In the genomic region with DNA sequence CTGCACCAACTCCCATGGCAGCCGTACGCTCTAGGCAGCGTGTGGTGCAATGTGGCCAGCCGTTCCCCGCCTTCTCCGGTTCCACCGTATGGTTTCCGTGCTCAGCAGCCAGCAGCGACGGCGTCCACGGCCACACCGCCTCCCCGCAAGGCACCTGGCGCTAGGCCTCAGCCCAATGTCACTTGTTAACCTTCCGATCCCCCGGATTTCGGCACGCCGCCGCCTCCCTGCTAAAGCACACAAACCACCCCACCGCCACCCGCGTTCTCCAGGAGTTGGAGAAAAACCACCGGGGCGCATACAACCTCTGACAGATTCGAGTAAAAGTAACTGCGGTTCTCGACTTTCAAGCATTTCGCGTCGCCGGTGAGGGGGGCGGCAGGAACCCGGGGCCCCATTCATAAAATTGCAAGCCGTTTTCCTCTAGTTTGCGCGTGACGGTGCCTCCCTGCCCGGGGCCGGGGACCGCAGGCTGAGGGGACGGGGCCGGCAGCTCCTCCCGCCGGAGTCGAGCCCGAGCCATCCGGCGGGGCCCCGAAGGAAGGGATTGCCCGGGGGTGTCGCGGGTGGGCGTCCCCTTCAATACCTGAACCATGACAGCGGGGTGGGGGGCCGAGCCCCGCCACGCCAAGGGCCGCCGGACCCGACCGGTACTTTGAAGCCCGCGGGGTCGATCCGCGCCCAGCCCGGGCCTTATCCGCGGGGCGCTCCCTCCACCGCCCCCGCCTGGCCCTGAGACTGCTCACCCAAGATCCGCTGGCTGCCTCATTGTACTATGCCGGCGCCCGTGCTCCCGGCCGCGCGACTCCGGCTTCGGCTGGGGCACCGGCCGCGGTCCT, we compare ENCODE assay signal across 1 cellular context.
TF ChIP-seq lines count a peak whose summit lies in the region.

A gene with protein sequence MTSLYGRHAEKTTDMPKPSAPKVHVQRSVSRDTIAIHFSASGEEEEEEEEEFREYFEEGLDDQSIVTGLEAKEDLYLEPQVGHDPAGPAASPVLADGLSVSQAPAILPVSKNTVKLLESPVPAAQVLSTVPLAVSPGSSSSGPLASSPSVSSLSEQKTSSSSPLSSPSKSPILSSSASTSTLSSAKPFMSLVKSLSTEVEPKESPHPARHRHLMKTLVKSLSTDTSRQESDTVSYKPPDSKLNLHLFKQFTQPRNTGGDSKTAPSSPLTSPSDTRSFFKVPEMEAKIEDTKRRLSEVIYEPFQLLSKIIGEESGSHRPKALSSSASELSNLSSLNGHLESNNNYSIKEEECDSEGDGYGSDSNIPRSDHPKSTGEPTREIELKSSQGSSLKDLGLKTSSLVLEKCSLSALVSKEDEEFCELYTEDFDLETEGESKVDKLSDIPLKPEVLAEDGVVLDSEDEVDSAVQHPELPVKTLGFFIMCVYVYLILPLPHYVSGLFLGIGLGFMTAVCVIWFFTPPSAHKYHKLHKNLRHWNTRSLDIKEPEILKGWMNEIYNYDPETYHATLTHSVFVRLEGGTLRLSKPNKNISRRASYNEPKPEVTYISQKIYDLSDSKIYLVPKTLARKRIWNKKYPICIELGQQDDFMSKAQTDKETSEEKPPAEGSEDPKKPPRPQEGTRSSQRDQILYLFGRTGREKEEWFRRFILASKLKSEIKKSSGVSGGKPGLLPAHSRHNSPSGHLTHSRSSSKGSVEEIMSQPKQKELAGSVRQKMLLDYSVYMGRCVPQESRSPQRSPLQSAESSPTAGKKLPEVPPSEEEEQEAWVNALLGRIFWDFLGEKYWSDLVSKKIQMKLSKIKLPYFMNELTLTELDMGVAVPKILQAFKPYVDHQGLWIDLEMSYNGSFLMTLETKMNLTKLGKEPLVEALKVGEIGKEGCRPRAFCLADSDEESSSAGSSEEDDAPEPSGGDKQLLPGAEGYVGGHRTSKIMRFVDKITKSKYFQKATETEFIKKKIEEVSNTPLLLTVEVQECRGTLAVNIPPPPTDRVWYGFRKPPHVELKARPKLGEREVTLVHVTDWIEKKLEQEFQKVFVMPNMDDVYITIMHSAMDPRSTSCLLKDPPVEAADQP (minus strand): TSS at position 839 of the 839 bp plus-strand sequence. CDS start 49,043 bp downstream, outside the sequence.

TF ChIP-seq in HepG2, 621 proteins besides CTCF, POLR2A, EP300 and RAD21 (continued from another document and continues in another):
- TF ChIP-seq, protein P1, sequence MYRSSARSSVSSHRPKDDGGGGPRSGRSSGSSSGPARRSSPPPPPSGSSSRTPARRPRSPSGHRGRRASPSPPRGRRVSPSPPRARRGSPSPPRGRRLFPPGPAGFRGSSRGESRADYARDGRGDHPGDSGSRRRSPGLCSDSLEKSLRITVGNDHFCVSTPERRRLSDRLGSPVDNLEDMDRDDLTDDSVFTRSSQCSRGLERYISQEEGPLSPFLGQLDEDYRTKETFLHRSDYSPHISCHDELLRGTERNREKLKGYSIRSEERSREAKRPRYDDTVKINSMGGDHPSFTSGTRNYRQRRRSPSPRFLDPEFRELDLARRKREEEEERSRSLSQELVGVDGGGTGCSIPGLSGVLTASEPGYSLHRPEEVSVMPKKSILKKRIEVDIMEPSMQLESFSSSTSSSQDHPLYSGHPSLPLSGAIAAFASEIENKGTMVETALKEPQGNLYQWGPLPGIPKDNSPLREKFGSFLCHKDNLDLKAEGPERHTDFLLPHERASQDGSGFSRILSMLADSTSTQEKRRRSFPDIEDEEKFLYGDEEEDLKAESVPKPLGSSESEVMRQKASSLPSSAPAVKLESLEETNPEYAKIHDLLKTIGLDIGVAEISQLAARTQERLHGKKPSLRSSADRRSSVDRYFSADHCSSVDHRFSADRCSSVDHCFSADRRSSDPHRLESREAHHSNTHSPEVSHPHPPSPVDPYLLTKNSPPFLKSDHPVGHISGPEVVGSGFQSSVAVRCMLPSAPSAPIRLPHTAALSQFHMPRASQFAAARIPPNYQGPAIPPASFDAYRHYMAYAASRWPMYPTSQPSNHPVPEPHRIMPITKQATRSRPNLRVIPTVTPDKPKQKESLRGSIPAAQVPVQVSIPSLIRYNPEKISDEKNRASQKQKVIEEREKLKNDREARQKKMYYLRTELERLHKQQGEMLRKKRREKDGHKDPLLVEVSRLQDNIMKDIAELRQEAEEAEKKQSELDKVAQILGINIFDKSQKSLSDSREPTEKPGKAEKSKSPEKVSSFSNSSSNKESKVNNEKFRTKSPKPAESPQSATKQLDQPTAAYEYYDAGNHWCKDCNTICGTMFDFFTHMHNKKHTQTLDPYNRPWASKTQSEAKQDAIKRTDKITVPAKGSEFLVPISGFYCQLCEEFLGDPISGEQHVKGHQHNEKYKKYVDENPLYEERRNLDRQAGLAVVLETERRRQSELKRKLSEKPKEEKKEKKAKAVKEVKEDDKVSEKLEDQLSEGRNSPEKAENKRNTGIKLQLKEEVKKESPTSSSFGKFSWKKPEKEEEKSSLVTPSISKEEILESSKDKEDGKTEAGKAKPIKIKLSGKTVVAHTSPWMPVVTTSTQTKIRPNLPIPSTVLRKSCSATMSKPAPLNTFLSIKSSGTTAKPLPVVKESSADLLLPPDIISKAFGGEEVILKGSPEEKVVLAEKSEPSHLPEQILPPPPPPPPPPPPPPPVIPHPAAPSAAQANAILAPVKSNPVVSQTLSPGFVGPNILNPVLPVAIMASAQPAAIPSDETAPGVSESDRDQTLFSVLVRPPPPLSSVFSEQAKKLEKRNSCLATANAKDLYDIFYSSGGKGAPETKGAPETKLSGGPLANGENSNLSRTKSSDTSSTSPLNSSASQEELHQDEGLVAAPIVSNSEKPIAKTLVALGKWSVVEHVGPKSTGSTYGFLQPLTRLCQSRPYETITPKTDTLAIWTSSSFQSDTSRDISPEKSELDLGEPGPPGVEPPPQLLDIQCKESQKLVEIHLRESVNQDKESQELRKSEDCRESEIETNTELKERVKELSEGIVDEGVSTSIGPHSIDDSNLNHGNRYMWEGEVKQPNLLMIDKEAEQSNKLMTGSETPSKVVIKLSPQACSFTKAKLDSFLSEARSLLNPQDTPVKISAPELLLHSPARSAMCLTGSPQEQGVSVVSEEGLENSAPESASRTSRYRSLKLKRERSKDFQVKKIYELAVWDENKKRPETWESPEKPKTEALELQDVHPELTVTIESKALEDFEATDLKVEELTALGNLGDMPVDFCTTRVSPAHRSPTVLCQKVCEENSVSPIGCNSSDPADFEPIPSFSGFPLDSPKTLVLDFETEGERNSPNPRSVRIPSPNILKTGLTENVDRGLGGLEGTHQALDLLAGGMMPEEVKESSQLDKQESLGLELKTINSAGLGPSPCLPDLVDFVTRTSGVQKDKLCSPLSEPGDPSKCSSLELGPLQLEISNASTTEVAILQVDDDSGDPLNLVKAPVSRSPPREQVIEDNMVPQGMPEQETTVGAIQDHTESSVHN (CRISPR knock-in tag; IDR thresholded peaks at IDR 0.05): no peak
- TF ChIP-seq, protein P2, sequence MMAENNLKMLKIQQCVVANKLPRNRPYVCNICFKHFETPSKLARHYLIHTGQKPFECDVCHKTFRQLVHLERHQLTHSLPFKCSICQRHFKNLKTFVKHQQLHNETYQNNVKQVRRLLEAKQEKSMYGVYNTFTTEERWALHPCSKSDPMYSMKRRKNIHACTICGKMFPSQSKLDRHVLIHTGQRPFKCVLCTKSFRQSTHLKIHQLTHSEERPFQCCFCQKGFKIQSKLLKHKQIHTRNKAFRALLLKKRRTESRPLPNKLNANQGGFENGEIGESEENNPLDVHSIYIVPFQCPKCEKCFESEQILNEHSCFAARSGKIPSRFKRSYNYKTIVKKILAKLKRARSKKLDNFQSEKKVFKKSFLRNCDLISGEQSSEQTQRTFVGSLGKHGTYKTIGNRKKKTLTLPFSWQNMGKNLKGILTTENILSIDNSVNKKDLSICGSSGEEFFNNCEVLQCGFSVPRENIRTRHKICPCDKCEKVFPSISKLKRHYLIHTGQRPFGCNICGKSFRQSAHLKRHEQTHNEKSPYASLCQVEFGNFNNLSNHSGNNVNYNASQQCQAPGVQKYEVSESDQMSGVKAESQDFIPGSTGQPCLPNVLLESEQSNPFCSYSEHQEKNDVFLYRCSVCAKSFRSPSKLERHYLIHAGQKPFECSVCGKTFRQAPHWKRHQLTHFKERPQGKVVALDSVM (CRISPR knock-in tag; IDR thresholded peaks at IDR 0.05): no peak
- TF ChIP-seq JDP2 (CRISPR knock-in tag; IDR thresholded peaks at IDR 0.05; ENCODE audit: borderline replicate concordance) (no peak), MIXL1 (CRISPR knock-in tag; IDR thresholded peaks at IDR 0.05) (no peak; the same call in 1 of the 2 replicates), ZNF891 (CRISPR knock-in tag; IDR thresholded peaks at IDR 0.05) (no peak), CAMTA2 (CRISPR knock-in tag; IDR thresholded peaks at IDR 0.05; ENCODE audit: borderline replicate concordance) (no peak; the same call in 1 of the 2 replicates), KLF12 (CRISPR knock-in tag; IDR thresholded peaks at IDR 0.05; ENCODE audit: borderline replicate concordance) (no peak), BORCS8-MEF2B (CRISPR knock-in tag; IDR thresholded peaks at IDR 0.05) (0 out of 2 replicates have a peak, but pooled peaks have one; percentile 50), CHD4 (IDR thresholded peaks at IDR 0.05; ENCODE audit: borderline replicate concordance, low read length) (no peak), ZNF720 (CRISPR knock-in tag; IDR thresholded peaks at IDR 0.05) (no peak), ZNF143 (CRISPR knock-in tag; IDR thresholded peaks at IDR 0.05) (peak; percentile 53; the same call in 1 of the 2 replicates), HMG20B (CRISPR knock-in tag; conservative IDR thresholded peaks at IDR 0.05) (no peak), POLR2G (IDR thresholded peaks at IDR 0.05; ENCODE audit: low read depth, low read length) (peak; percentile 67), ZNF350 (CRISPR knock-in tag; IDR thresholded peaks at IDR 0.05; ENCODE audit: borderline replicate concordance, low read depth) (peak; percentile 72; the same call in 1 of the 2 replicates), AKAP8 (CRISPR knock-in tag; IDR thresholded peaks at IDR 0.05) (peak; percentile 33), MED8 (CRISPR knock-in tag; IDR thresholded peaks at IDR 0.05; ENCODE audit: insufficient replicate concordance) (no peak)
- TF ChIP-seq, protein P3, sequence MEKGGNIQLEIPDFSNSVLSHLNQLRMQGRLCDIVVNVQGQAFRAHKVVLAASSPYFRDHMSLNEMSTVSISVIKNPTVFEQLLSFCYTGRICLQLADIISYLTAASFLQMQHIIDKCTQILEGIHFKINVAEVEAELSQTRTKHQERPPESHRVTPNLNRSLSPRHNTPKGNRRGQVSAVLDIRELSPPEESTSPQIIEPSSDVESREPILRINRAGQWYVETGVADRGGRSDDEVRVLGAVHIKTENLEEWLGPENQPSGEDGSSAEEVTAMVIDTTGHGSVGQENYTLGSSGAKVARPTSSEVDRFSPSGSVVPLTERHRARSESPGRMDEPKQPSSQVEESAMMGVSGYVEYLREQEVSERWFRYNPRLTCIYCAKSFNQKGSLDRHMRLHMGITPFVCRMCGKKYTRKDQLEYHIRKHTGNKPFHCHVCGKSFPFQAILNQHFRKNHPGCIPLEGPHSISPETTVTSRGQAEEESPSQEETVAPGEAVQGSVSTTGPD (CRISPR knock-in tag; IDR thresholded peaks at IDR 0.05): 0 out of 2 replicates have a peak, but pooled peaks have one; percentile 36
- TF ChIP-seq, protein P4, sequence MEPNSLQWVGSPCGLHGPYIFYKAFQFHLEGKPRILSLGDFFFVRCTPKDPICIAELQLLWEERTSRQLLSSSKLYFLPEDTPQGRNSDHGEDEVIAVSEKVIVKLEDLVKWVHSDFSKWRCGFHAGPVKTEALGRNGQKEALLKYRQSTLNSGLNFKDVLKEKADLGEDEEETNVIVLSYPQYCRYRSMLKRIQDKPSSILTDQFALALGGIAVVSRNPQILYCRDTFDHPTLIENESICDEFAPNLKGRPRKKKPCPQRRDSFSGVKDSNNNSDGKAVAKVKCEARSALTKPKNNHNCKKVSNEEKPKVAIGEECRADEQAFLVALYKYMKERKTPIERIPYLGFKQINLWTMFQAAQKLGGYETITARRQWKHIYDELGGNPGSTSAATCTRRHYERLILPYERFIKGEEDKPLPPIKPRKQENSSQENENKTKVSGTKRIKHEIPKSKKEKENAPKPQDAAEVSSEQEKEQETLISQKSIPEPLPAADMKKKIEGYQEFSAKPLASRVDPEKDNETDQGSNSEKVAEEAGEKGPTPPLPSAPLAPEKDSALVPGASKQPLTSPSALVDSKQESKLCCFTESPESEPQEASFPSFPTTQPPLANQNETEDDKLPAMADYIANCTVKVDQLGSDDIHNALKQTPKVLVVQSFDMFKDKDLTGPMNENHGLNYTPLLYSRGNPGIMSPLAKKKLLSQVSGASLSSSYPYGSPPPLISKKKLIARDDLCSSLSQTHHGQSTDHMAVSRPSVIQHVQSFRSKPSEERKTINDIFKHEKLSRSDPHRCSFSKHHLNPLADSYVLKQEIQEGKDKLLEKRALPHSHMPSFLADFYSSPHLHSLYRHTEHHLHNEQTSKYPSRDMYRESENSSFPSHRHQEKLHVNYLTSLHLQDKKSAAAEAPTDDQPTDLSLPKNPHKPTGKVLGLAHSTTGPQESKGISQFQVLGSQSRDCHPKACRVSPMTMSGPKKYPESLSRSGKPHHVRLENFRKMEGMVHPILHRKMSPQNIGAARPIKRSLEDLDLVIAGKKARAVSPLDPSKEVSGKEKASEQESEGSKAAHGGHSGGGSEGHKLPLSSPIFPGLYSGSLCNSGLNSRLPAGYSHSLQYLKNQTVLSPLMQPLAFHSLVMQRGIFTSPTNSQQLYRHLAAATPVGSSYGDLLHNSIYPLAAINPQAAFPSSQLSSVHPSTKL (CRISPR knock-in tag; IDR thresholded peaks at IDR 0.05): peak; percentile 32; the same call in 1 of the 2 replicates
- TF ChIP-seq, protein P5, sequence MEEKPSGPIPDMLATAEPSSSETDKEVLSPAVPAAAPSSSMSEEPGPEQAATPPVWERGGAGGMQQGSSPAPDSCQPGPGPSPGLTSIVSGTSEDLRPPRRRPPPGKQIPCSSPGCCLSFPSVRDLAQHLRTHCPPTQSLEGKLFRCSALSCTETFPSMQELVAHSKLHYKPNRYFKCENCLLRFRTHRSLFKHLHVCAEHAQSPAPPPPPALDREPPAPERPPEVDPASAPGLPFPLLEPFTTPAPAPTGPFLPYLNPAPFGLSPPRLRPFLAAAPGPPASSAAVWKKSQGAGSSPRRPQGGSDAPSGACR (CRISPR knock-in tag; IDR thresholded peaks at IDR 0.05): no peak
- TF ChIP-seq, protein P6, sequence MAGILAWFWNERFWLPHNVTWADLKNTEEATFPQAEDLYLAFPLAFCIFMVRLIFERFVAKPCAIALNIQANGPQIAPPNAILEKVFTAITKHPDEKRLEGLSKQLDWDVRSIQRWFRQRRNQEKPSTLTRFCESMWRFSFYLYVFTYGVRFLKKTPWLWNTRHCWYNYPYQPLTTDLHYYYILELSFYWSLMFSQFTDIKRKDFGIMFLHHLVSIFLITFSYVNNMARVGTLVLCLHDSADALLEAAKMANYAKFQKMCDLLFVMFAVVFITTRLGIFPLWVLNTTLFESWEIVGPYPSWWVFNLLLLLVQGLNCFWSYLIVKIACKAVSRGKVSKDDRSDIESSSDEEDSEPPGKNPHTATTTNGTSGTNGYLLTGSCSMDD (CRISPR knock-in tag; IDR thresholded peaks at IDR 0.05): peak; percentile 68; the same call in 1 of the 2 replicates
- TF ChIP-seq, protein P7, sequence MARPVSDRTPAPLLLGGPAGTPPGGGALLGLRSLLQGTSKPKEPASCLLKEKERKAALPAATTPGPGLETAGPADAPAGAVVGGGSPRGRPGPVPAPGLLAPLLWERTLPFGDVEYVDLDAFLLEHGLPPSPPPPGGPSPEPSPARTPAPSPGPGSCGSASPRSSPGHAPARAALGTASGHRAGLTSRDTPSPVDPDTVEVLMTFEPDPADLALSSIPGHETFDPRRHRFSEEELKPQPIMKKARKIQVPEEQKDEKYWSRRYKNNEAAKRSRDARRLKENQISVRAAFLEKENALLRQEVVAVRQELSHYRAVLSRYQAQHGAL (CRISPR knock-in tag; IDR thresholded peaks at IDR 0.05; ENCODE audit: not compliant biosample characterization): no peak
